ENCODE assay signal across 2 cellular contexts in genomic region chr2:47784349-47784851, GRCh38.
TF ChIP-seq lines count a peak whose summit lies in the region.

No MANE protein-coding gene starts in this region.

TF ChIP-seq in GM12878, 131 proteins besides CTCF, POLR2A, EP300 and RAD21:
- TF ChIP-seq CBX3 (IDR thresholded peaks at IDR 0.05; ENCODE audit: borderline replicate concordance, low read depth) (no peak), SIX5 (IDR thresholded peaks at IDR 0.05; ENCODE audit: low read depth, low read length, severe bottlenecking) (no peak), MLLT1 (IDR thresholded peaks at IDR 0.05) (peak; percentile 89)
- TF ChIP-seq, protein P1, sequence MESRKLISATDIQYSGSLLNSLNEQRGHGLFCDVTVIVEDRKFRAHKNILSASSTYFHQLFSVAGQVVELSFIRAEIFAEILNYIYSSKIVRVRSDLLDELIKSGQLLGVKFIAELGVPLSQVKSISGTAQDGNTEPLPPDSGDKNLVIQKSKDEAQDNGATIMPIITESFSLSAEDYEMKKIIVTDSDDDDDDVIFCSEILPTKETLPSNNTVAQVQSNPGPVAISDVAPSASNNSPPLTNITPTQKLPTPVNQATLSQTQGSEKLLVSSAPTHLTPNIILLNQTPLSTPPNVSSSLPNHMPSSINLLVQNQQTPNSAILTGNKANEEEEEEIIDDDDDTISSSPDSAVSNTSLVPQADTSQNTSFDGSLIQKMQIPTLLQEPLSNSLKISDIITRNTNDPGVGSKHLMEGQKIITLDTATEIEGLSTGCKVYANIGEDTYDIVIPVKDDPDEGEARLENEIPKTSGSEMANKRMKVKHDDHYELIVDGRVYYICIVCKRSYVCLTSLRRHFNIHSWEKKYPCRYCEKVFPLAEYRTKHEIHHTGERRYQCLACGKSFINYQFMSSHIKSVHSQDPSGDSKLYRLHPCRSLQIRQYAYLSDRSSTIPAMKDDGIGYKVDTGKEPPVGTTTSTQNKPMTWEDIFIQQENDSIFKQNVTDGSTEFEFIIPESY (IDR thresholded peaks at IDR 0.05) = peak; percentile 75

TF ChIP-seq in HepG2, 621 proteins besides CTCF, POLR2A, EP300 and RAD21 (continues in another document):
- TF ChIP-seq CAMTA2 (CRISPR knock-in tag; IDR thresholded peaks at IDR 0.05; ENCODE audit: borderline replicate concordance) (no peak), PRPF4 (IDR thresholded peaks at IDR 0.05; ENCODE audit: low read depth, low read length, poor library complexity, severe bottlenecking) (peak; percentile 86), ZNF281 (CRISPR knock-in tag; IDR thresholded peaks at IDR 0.05; ENCODE audit: borderline replicate concordance) (no peak), ZNF879 (CRISPR knock-in tag; IDR thresholded peaks at IDR 0.05) (no peak), ZNF512B (CRISPR knock-in tag; IDR thresholded peaks at IDR 0.05; ENCODE audit: borderline replicate concordance) (no peak), HNF4A (CRISPR knock-in tag; IDR thresholded peaks at IDR 0.05) (no peak), ZNF766 (CRISPR knock-in tag; IDR thresholded peaks at IDR 0.05; ENCODE audit: borderline replicate concordance) (no peak), ZNF770 (CRISPR knock-in tag; IDR thresholded peaks at IDR 0.05) (no peak), ZNF709 (CRISPR knock-in tag; IDR thresholded peaks at IDR 0.05) (no peak), IKZF1 (IDR thresholded peaks at IDR 0.05) (no peak), ZNF670 (CRISPR knock-in tag; IDR thresholded peaks at IDR 0.05; ENCODE audit: borderline replicate concordance) (no peak), ZNF224 (CRISPR knock-in tag; IDR thresholded peaks at IDR 0.05) (no peak), ZNF792 (CRISPR knock-in tag; IDR thresholded peaks at IDR 0.05) (no peak), ZNF891 (CRISPR knock-in tag; IDR thresholded peaks at IDR 0.05) (no peak), ZBTB26 (CRISPR knock-in tag; IDR thresholded peaks at IDR 0.05; ENCODE audit: borderline replicate concordance) (0 out of 2 replicates have a peak, but pooled peaks have one; percentile 1), HMGXB4 (CRISPR knock-in tag; IDR thresholded peaks at IDR 0.05; ENCODE audit: borderline replicate concordance in 1 of 2, low read depth in 1 of 2) (no peak), ZNF605 (CRISPR knock-in tag; IDR thresholded peaks at IDR 0.05) (0 out of 2 replicates have a peak, but pooled peaks have one; percentile 34), ZNF180 (CRISPR knock-in tag; IDR thresholded peaks at IDR 0.05; ENCODE audit: borderline replicate concordance, low read depth) (no peak), HNF4G (IDR thresholded peaks at IDR 0.05; ENCODE audit: borderline replicate concordance, low read depth, low read length) (no peak), HNF4G (CRISPR knock-in tag; IDR thresholded peaks at IDR 0.05; ENCODE audit: borderline replicate concordance, low read depth) (no peak), ZMAT5 (CRISPR knock-in tag; IDR thresholded peaks at IDR 0.05; ENCODE audit: borderline replicate concordance, low read depth) (no peak), MXD1 (CRISPR knock-in tag; IDR thresholded peaks at IDR 0.05) (no peak), ZNF446 (CRISPR knock-in tag; IDR thresholded peaks at IDR 0.05) (no peak), CCDC6 (CRISPR knock-in tag; IDR thresholded peaks at IDR 0.05) (no peak), PBX2 (CRISPR knock-in tag; IDR thresholded peaks at IDR 0.05) (no peak), ZBTB38 (CRISPR knock-in tag; IDR thresholded peaks at IDR 0.05) (peak; percentile 96), ERF (CRISPR knock-in tag; IDR thresholded peaks at IDR 0.05) (no peak)
- TF ChIP-seq, protein P2, sequence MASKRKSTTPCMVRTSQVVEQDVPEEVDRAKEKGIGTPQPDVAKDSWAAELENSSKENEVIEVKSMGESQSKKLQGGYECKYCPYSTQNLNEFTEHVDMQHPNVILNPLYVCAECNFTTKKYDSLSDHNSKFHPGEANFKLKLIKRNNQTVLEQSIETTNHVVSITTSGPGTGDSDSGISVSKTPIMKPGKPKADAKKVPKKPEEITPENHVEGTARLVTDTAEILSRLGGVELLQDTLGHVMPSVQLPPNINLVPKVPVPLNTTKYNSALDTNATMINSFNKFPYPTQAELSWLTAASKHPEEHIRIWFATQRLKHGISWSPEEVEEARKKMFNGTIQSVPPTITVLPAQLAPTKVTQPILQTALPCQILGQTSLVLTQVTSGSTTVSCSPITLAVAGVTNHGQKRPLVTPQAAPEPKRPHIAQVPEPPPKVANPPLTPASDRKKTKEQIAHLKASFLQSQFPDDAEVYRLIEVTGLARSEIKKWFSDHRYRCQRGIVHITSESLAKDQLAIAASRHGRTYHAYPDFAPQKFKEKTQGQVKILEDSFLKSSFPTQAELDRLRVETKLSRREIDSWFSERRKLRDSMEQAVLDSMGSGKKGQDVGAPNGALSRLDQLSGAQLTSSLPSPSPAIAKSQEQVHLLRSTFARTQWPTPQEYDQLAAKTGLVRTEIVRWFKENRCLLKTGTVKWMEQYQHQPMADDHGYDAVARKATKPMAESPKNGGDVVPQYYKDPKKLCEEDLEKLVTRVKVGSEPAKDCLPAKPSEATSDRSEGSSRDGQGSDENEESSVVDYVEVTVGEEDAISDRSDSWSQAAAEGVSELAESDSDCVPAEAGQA (IDR thresholded peaks at IDR 0.05; ENCODE audit: low read depth) = no peak
- TF ChIP-seq, protein P2 (CRISPR knock-in tag; IDR thresholded peaks at IDR 0.05; ENCODE audit: borderline replicate concordance) = no peak
- TF ChIP-seq, protein P3, sequence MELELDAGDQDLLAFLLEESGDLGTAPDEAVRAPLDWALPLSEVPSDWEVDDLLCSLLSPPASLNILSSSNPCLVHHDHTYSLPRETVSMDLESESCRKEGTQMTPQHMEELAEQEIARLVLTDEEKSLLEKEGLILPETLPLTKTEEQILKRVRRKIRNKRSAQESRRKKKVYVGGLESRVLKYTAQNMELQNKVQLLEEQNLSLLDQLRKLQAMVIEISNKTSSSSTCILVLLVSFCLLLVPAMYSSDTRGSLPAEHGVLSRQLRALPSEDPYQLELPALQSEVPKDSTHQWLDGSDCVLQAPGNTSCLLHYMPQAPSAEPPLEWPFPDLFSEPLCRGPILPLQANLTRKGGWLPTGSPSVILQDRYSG (CRISPR knock-in tag; IDR thresholded peaks at IDR 0.05) = 0 out of 2 replicates have a peak, but pooled peaks have one; percentile 37
